ENCODE assay signal across 19 cellular contexts in genomic region chr7:133301444-133301843, GRCh38.
"Had no signal": no experiment of that assay in that cellular context is flagged by ENCODE, and none has a peak within 500 bp of the region (broad histone marks: within the 10 kb centered on the region; RNA-seq: fewer than 3 reads in every experiment).

No MANE protein-coding gene starts in this region.

- H3K4me3 ChIP-seq: esophagus squamous epithelium, lower lobe of right lung, neural progenitor cell, right atrium auricular region, skin epidermis, thyroid gland, vagina had no signal

- ATAC-seq: activated CD4-positive, alpha-beta T cell treated with anti-CD3 and anti-CD28 coated beads for 36 hours; activated CD8-positive, alpha-beta T cell treated with anti-CD3 and anti-CD28 coated beads for 36 hours; activated naive CD8-positive, alpha-beta T cell treated with anti-CD3 and anti-CD28 coated beads, Interleukin-2, amount 50 U/mL, for 24 hours; activated T-cell treated with anti-CD3 and anti-CD28 coated beads, Interleukin-2, amount 50 U/mL, for 72 hours; lower lobe of right lung; T-cell had no signal

- H3K27ac ChIP-seq: esophagus squamous epithelium, lower lobe of right lung, neural progenitor cell, right atrium auricular region, skin epidermis, thyroid gland, vagina had no signal

- DNase-seq: activated CD4-positive, alpha-beta T cell treated with anti-CD3 and anti-CD28 coated beads for 36 hours; activated CD8-positive, alpha-beta memory T cell treated with anti-CD3 and anti-CD28 coated beads, Interleukin-2, amount 50 U/mL, for 4 hours; activated CD8-positive, alpha-beta T cell treated with anti-CD3 and anti-CD28 coated beads for 36 hours; activated naive CD4-positive, alpha-beta T cell; activated naive CD8-positive, alpha-beta T cell treated with anti-CD3 and anti-CD28 coated beads, Interleukin-2, amount 50 U/mL, for 24 hours; activated T-cell treated with anti-CD3 and anti-CD28 coated beads, Interleukin-2, amount 50 U/mL, for 72 hours; central memory CD4-positive, alpha-beta T cell; esophagus squamous epithelium; hippocampal formation; kidney glomerular epithelial cell; lower lobe of right lung; midbrain; T-cell; T1000; thyroid gland had no signal
